Comparison of ENCODE assay signal across 30 cellular contexts in the genomic region with DNA sequence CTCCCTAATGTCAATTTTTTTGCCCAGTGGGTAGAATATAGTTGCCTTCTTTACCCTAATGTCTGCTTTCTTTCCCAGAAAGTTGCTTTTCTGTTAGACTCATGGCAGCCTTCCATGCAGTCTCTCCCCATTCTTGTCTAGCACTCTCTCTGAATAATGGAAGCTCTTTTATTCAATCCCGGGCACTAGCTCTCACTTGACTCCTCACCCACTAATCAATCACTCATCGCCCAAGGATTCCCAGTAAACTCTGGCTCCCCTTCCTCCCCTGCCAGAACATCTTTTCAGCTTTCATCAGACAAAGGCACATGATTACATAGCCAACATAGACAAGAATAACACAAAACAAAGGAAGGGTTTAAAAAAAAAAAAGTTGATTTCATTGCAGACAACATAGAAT.
DNase-seq lines count a peak whose midpoint lies in the region; ATAC-seq and TF ChIP-seq lines count a peak whose summit lies in the region.
"Had no signal": no experiment of that assay in that cellular context is flagged by ENCODE, and none has a peak within 500 bp of the region (broad histone marks: within the 10 kb centered on the region; RNA-seq: fewer than 3 reads in every experiment).

No MANE protein-coding gene starts in this region.

- H3K36me3 ChIP-seq in WERI-Rb-1 = no peaks in the 10 kb centered on the region
- H3K36me3 ChIP-seq: breast epithelium, pancreas, right atrium auricular region had no signal

- ATAC-seq in GM18858 (IDR thresholded peaks at IDR 0.05; ENCODE audit: unreplicated experiment) = no peak
- ATAC-seq: A549, HepG2, left colon, pancreas had no signal

- peaks cover 32% of the 10 kb centered on the region for H3K27me3 Mint-ChIP-seq in activated T-cell treated with anti-CD3 and anti-CD28 coated beads, Interleukin-2, amount 50 U/mL, for 24 hours

- H3K36me3 Mint-ChIP-seq in activated T-cell treated with anti-CD3 and anti-CD28 coated beads, Interleukin-2, amount 50 U/mL, for 24 hours (ENCODE audit: low read depth) = no peaks in the 10 kb centered on the region
- H3K36me3 Mint-ChIP-seq: activated naive CD8-positive, alpha-beta T cell; CD4-positive, alpha-beta memory T cell; immature natural killer cell had no signal

- no peaks in the 10 kb centered on the region for H3K27me3 ChIP-seq in WERI-Rb-1 (ENCODE audit: insufficient read depth, low read depth, severe bottlenecking)
- H3K27me3 ChIP-seq: breast epithelium, pancreas, right atrium auricular region had no signal

- H3K27ac Mint-ChIP-seq in activated T-cell treated with anti-CD3 and anti-CD28 coated beads, Interleukin-2, amount 50 U/mL, for 24 hours = no peak overlapping the region
- H3K27ac Mint-ChIP-seq: activated B cell treated with CpG ODN at 0.5 μM for 24 hours; activated CD4-positive, alpha-beta T cell treated with anti-CD3 and anti-CD28 coated beads, Interleukin-2, amount 10 ng/mL, durations not matched to agents 7 days and 5 days; activated naive CD8-positive, alpha-beta T cell; CD4-positive, alpha-beta memory T cell; immature natural killer cell; nephron had no signal

- H3K27ac ChIP-seq in coronary artery = no peak overlapping the region
- no peak overlapping the region for H3K27ac ChIP-seq in WERI-Rb-1
- H3K27ac ChIP-seq: A549, breast epithelium, pancreas, right atrium auricular region had no signal

- no peaks in the 10 kb centered on the region for H3K9me3 ChIP-seq in WERI-Rb-1 (ENCODE audit: severe bottlenecking)
- H3K9me3 ChIP-seq: A549, breast epithelium, pancreas, right atrium auricular region had no signal

- TF ChIP-seq CTCF in coronary artery (IDR thresholded peaks at IDR 0.05) (no peak), WERI-Rb-1 (IDR thresholded peaks at IDR 0.05; ENCODE audit: low read depth, low read length) (no peak)

- H3K4me1 Mint-ChIP-seq in activated T-cell treated with anti-CD3 and anti-CD28 coated beads, Interleukin-2, amount 50 U/mL, for 24 hours (ENCODE audit: low read depth) = no peaks in the 10 kb centered on the region
- H3K4me1 Mint-ChIP-seq: activated B cell treated with CpG ODN at 0.5 μM for 24 hours; activated CD4-positive, alpha-beta T cell treated with anti-CD3 and anti-CD28 coated beads, Interleukin-2, amount 10 ng/mL, durations not matched to agents 7 days and 5 days; CD4-positive, alpha-beta memory T cell; immature natural killer cell; nephron had no signal

- H3K9me3 Mint-ChIP-seq in activated T-cell treated with anti-CD3 and anti-CD28 coated beads, Interleukin-2, amount 50 U/mL, for 24 hours = no peaks in the 10 kb centered on the region
- H3K9me3 Mint-ChIP-seq: nephron had no signal

- peak; percentile 35 for DNase-seq in NCI-H748 (lab: John Stamatoyannopoulos, UW; ENCODE audit: unreplicated experiment)
- DNase-seq in NCI-H748 treated with DMSO at 0.1 percent for 48 hours (lab: John Stamatoyannopoulos, UW) = no peak
- peak; percentile 28 for DNase-seq in NCI-H774 (lab: John Stamatoyannopoulos, UW)
- DNase-seq in midbrain (lab: John Stamatoyannopoulos, UW) = peak; percentile 3
- DNase-seq in activated T-cell treated with anti-CD3 and anti-CD28 coated beads, Interleukin-2, amount 50 U/mL, for 24 hours = no peak
- no peak for DNase-seq in coronary artery (ENCODE audit: low spot score)
- DNase-seq in WERI-Rb-1 = no peak
- DNase-seq: activated B cell treated with CpG ODN at 0.5 μM for 24 hours; activated CD4-positive, alpha-beta T cell treated with anti-CD3 and anti-CD28 coated beads, Interleukin-2, amount 10 ng/mL, durations not matched to agents 7 days and 5 days; activated effector memory CD4-positive, alpha-beta T cell treated with anti-CD3 and anti-CD28 coated beads, Interleukin-2, amount 50 U/mL, for 16 hours; activated T-cell treated with anti-CD3 and anti-CD28 coated beads, Interleukin-2, amount 50 U/mL, for 1 hour; CD4-positive, alpha-beta memory T cell; effector memory CD4-positive, alpha-beta T cell; EL; HCEC 1CT; immature natural killer cell; left colon; mammary epithelial cell; NCI-H187; NCI-H226; pancreas; small intestine; stimulated activated naive CD4-positive, alpha-beta T cell treated with Interleukin-2 at 50 U/mL for 16 hours had no signal

- H3K4me3 ChIP-seq in coronary artery (no peak overlapping the region), WERI-Rb-1 (ENCODE audit: low read depth, low read length) (no peak overlapping the region)
- H3K4me3 ChIP-seq: A549, breast epithelium, pancreas, right atrium auricular region had no signal

- H3K4me3 Mint-ChIP-seq in activated T-cell treated with anti-CD3 and anti-CD28 coated beads, Interleukin-2, amount 50 U/mL, for 24 hours = no peak overlapping the region
- H3K4me3 Mint-ChIP-seq: activated B cell treated with CpG ODN at 0.5 μM for 24 hours; activated CD4-positive, alpha-beta T cell treated with anti-CD3 and anti-CD28 coated beads, Interleukin-2, amount 10 ng/mL, durations not matched to agents 7 days and 5 days; activated naive CD8-positive, alpha-beta T cell; CD4-positive, alpha-beta memory T cell; immature natural killer cell; nephron had no signal

Comparison
In these comparisons a context has a peak if more than half of its experiments do, and no peak if none do; other contexts are left out.
1. DNase-seq: peak in NCI-H748 (single experiment), NCI-H774 (single experiment) and midbrain (single experiment); none in NCI-H748 treated with DMSO at 0.1 percent for 48 hours (single experiment), activated T-cell treated with anti-CD3 and anti-CD28 coated beads, Interleukin-2, amount 50 U/mL, for 24 hours (single experiment), coronary artery (single experiment) and WERI-Rb-1 (single experiment).